8 cellular contexts compared by ENCODE assay signal in genomic region chr2:101473911-101474751, GRCh38. TPM values are rescaled to one million over a fixed set of nuclear protein-coding genes. Genes with fewer than 3 reads are reported as not detected.
A peak's percentile ranks its signal among the peaks of the same experiment; 100 is the strongest.
DNase-seq lines count a peak whose midpoint lies in the region; ATAC-seq, FAIRE-seq and TF ChIP-seq lines count a peak whose summit lies in the region.

No MANE protein-coding gene starts in this region.

- peak overlapping the region; percentile 82 to 94 (median 89) for H3K4me3 Mint-ChIP-seq in CD4-positive, alpha-beta memory T cell
- peak overlapping the region; percentile 69 for H3K4me3 Mint-ChIP-seq in activated T-helper 17 cell treated with anti-CD3 and anti-CD28 coated beads, Interleukin-2, amount 50 U/mL, for 72 hours

- H3K27ac Mint-ChIP-seq in CD4-positive, alpha-beta memory T cell = peak overlapping the region in 4 of 7 donors; percentile 35 to 84 (median 62)
- peak overlapping the region; percentile 68 for H3K27ac Mint-ChIP-seq in activated T-helper 17 cell treated with anti-CD3 and anti-CD28 coated beads, Interleukin-2, amount 50 U/mL, for 72 hours

- TF ChIP-seq CTCF in NB4 (IDR thresholded peaks at IDR 0.05; ENCODE audit: low read depth, low read length) = no peak
- no peak for TF ChIP-seq CTCF in neural cell (IDR thresholded peaks at IDR 0.05; ENCODE audit: poor library complexity, severe bottlenecking)
- no peak for TF ChIP-seq CTCF in tibial artery (IDR thresholded peaks at IDR 0.05)

- peaks cover 5 to 12% (median 7%) of the 10 kb centered on the region in 4 donors for H3K4me1 Mint-ChIP-seq in CD4-positive, alpha-beta memory T cell
- peaks cover 4% of the 10 kb centered on the region for H3K4me1 Mint-ChIP-seq in activated T-helper 17 cell treated with anti-CD3 and anti-CD28 coated beads, Interleukin-2, amount 50 U/mL, for 72 hours

- no peaks in the 10 kb centered on the region for H4K20me1 ChIP-seq in neural cell (ENCODE audit: insufficient read depth)

- POLR2A ChIA-PET in CD4-positive, alpha-beta memory T cell (lab: Charles Lee; ENCODE audit: partially characterized antibody) = interaction anchor here (1.1 to 2.3 kb wide), 8 partner anchors 13 to 245 kb away, joined by 3 to 20 read pairs (median 3); partner anchors contain the start of gene MAP4K4

- no peaks in the 10 kb centered on the region for H3K27me3 Mint-ChIP-seq in CD4-positive, alpha-beta memory T cell
- no peaks in the 10 kb centered on the region for H3K27me3 Mint-ChIP-seq in activated T-helper 17 cell treated with anti-CD3 and anti-CD28 coated beads, Interleukin-2, amount 50 U/mL, for 72 hours

- no peaks in the 10 kb centered on the region for H3K9me3 ChIP-seq in CD4-positive, alpha-beta memory T cell (ENCODE audit: control insufficient read depth in 1 of 2, low read length in 2 of 2)
- H3K9me3 ChIP-seq in neural cell (ENCODE audit: low read length) = no peaks in the 10 kb centered on the region
- H3K9me3 ChIP-seq in tibial artery = no peaks in the 10 kb centered on the region

- H2AFZ ChIP-seq in neural cell (ENCODE audit: low read depth, low read length) = no peak overlapping the region

- no peak for TF ChIP-seq RAD21 in neural cell (conservative IDR thresholded peaks at IDR 0.05)

- peak overlapping the region; percentile 1 for H3K9ac ChIP-seq in neural cell (ENCODE audit: low read length)

- no peak overlapping the region for H3K27ac ChIP-seq in CD4-positive, alpha-beta memory T cell (ENCODE audit: low read depth, low read length)
- no peak overlapping the region for H3K27ac ChIP-seq in neural cell (ENCODE audit: low read length)
- H3K27ac ChIP-seq in tibial artery = peak overlapping the region; percentile 39 to 60

- peak overlapping the region; percentile 26 to 63 for H3K4me3 ChIP-seq in CD4-positive, alpha-beta memory T cell (ENCODE audit: low read length in 2 of 2)
- H3K4me3 ChIP-seq in NB4 (ENCODE audit: low read depth, low read length) (peak overlapping the region; percentile 69), neural cell (ENCODE audit: low read length) (peak overlapping the region; percentile 50), tibial artery (peak overlapping the region; percentile 58 to 59)

- intact Hi-C loops in CD4-positive, alpha-beta memory T cell (cut with micrococcal nuclease) = loop anchor here (1.0 to 5.0 kb wide), 4 partner anchors 97 to 357 kb away; partner anchors contain the start of gene MAP4K4
- intact Hi-C loops in tibial artery (cut with DNase I; ENCODE audit: low total_unique reads) = no loop called here

- H3K36me3 Mint-ChIP-seq in CD4-positive, alpha-beta memory T cell = peaks cover 0 to 2% of the 10 kb centered on the region in 2 donors
- no peaks in the 10 kb centered on the region for H3K36me3 Mint-ChIP-seq in activated T-helper 17 cell treated with anti-CD3 and anti-CD28 coated beads, Interleukin-2, amount 50 U/mL, for 72 hours (ENCODE audit: low read depth)

- no peaks in the 10 kb centered on the region for H3F3A ChIP-seq in neural cell (ENCODE audit: insufficient read depth, low read length, poor library complexity, severe bottlenecking)

- H3K36me3 ChIP-seq in CD4-positive, alpha-beta memory T cell (ENCODE audit: insufficient read depth, low read length) = no peaks in the 10 kb centered on the region
- no peaks in the 10 kb centered on the region for H3K36me3 ChIP-seq in neural cell (ENCODE audit: insufficient read depth, low read length)
- H3K36me3 ChIP-seq in tibial artery = no peaks in the 10 kb centered on the region

- H3K4me2 ChIP-seq in neural cell (ENCODE audit: low read length) = no peak overlapping the region

- TF ChIP-seq EP300 in neural cell (conservative IDR thresholded peaks at IDR 0.05; ENCODE audit: poor library complexity, severe bottlenecking) = no peak

- TF ChIP-seq POLR2A in NB4 (IDR thresholded peaks at IDR 0.05; ENCODE audit: extremely low read depth, insufficient read length) = no peak

- DNase-seq in CD4-positive, alpha-beta memory T cell = peak in 4 of 5 donors; percentile 23 to 39 (median 36)
- DNase-seq in NB4 (ENCODE audit: low read depth) (peak; percentile 86), frontal cortex (ENCODE audit: low spot score in 2 of 2) (peak; percentile 69 to 72), tibial artery (peak; percentile 36 to 74)

- ATAC-seq in activated T-helper 17 cell treated with anti-CD3 and anti-CD28 coated beads, Interleukin-2, amount 50 U/mL, for 72 hours (replicated peaks) = peak; percentile 62
- ATAC-seq in GM21528 (IDR thresholded peaks at IDR 0.05; ENCODE audit: low FRiP score, unreplicated experiment) = no peak
- ATAC-seq in HG03432 (IDR thresholded peaks at IDR 0.05; ENCODE audit: unreplicated experiment) = no peak

- no peaks in the 10 kb centered on the region for H3K27me3 ChIP-seq in CD4-positive, alpha-beta memory T cell (ENCODE audit: insufficient read depth, low read length)
- H3K27me3 ChIP-seq in neural cell (ENCODE audit: insufficient read depth, low read depth, low read length) (peaks cover 20% of the 10 kb centered on the region), tibial artery (no peaks in the 10 kb centered on the region)

- H3K9me2 ChIP-seq in neural cell (ENCODE audit: insufficient read depth, low read length) = no peaks in the 10 kb centered on the region

- no peaks in the 10 kb centered on the region for H3K9me3 Mint-ChIP-seq in CD4-positive, alpha-beta memory T cell
- H3K9me3 Mint-ChIP-seq in activated T-helper 17 cell treated with anti-CD3 and anti-CD28 coated beads, Interleukin-2, amount 50 U/mL, for 72 hours = no peaks in the 10 kb centered on the region

- no peak for FAIRE-seq in frontal cortex (lab: Jason Lieb, UNC)

- CTCF ChIA-PET in CD4-positive, alpha-beta memory T cell (lab: Charles Lee; ENCODE audit: partially characterized antibody) = interaction anchor here (1.1 to 1.2 kb wide), 2 partner anchors 56 to 225 kb away, joined by 4 read pairs; no protein-coding TSS in a partner anchor

- H3K4me1 ChIP-seq in CD4-positive, alpha-beta memory T cell (ENCODE audit: insufficient read depth, low read length) = peaks cover 17% of the 10 kb centered on the region
- H3K4me1 ChIP-seq in tibial artery = peaks cover 0 to 20% (median 10%) of the 10 kb centered on the region in 4 donors

- H3K79me2 ChIP-seq in neural cell (replicated peaks; ENCODE audit: insufficient read depth, low read length) = no peaks in the 10 kb centered on the region

TF ChIP-seq in neural cell, 6 proteins besides CTCF, POLR2A, EP300 and RAD21:
- TF ChIP-seq MXI1 (conservative IDR thresholded peaks at IDR 0.05; ENCODE audit: poor library complexity, severe bottlenecking) (no peak), TAF1 (IDR thresholded peaks at IDR 0.05; ENCODE audit: low read depth) (no peak), POLR2AphosphoS5 (IDR thresholded peaks at IDR 0.05) (no peak), REST (IDR thresholded peaks at IDR 0.05; ENCODE audit: borderline replicate concordance) (no peak), SMC3 (conservative IDR thresholded peaks at IDR 0.05; ENCODE audit: poor library complexity) (no peak), EZH2 (IDR thresholded peaks at IDR 0.05; ENCODE audit: borderline replicate concordance, insufficient read depth, low read length, poor library complexity, severe bottlenecking) (no peak)

RNA-seq across cellular contexts. Expression of gene RFX8, which starts 0.8 kb away (rescaled TPM):
- total RNA-seq in CD4-positive, alpha-beta memory T cell = 1 to 10 TPM; 1.2 to 1.3 TPM
- polyA plus RNA-seq in CD4-positive, alpha-beta memory T cell = not detected
- under 1 TPM; 0.45 to 0.48 TPM for total RNA-seq in activated T-helper 17 cell treated with anti-CD3 and anti-CD28 coated beads, Interleukin-2, amount 50 U/mL, for 72 hours
- 0.41 TPM for total RNA-seq in frontal cortex
- polyA plus RNA-seq in neural cell = not detected in 2 replicates
- not detected in 2 replicates for polyA minus RNA-seq in neural cell

Comparison
In these comparisons a context has a peak if more than half of its experiments do, and no peak if none do; other contexts are left out.
1. DNase-seq: peak in every context shown above with its lines; median percentile 86 in NB4; 70 in frontal cortex; 55 in tibial artery; 36 in CD4-positive, alpha-beta memory T cell.
2. H3K27ac ChIP-seq: peak in tibial artery (2 of 2); none in CD4-positive, alpha-beta memory T cell (single experiment) and neural cell (single experiment).
3. Peak in every context shown above with its lines, with median percentiles within 50 percentile points of each other: H3K4me3 ChIP-seq.